In genomic region chr12:112577473-112578334, GRCh38 we compare ENCODE assay signal across 1 cellular context.
TF ChIP-seq lines count a peak whose summit lies in the region.

No MANE protein-coding gene starts in this region.

TF ChIP-seq in K562, 482 proteins besides CTCF, POLR2A, EP300 and RAD21 (continued from another document and continues in another):
- peak; percentile 89 for TF ChIP-seq E2F3 (CRISPR knock-in tag; IDR thresholded peaks at IDR 0.05)
- no peak for TF ChIP-seq ZNF280B (CRISPR knock-in tag; IDR thresholded peaks at IDR 0.05)
- TF ChIP-seq ZBTB2 (IDR thresholded peaks at IDR 0.05) = no peak
- no peak for TF ChIP-seq POLR2AphosphoS2 (IDR thresholded peaks at IDR 0.05; ENCODE audit: low read length)
- no peak for TF ChIP-seq HBP1 (CRISPR knock-in tag; IDR thresholded peaks at IDR 0.05)
- TF ChIP-seq ZNF512 (tag; IDR thresholded peaks at IDR 0.05) = no peak
- no peak for TF ChIP-seq PML (IDR thresholded peaks at IDR 0.05; ENCODE audit: low read length)
- TF ChIP-seq MLX (CRISPR knock-in tag; conservative IDR thresholded peaks at IDR 0.05) = no peak
- TF ChIP-seq ZNF696 (CRISPR knock-in tag; conservative IDR thresholded peaks at IDR 0.05) = no peak
- TF ChIP-seq UBTF (IDR thresholded peaks at IDR 0.05; ENCODE audit: borderline replicate concordance in 1 of 2, low read depth in 2 of 2, low read length in 2 of 2) = no peak
- no peak for TF ChIP-seq ZKSCAN8 (CRISPR knock-in tag; IDR thresholded peaks at IDR 0.05)
- no peak for TF ChIP-seq ZC3H4 (CRISPR knock-in tag; IDR thresholded peaks at IDR 0.05; ENCODE audit: borderline replicate concordance)
- TF ChIP-seq BACH1 (tag; IDR thresholded peaks at IDR 0.05) = peak; percentile 67; the same call in 1 of the 2 replicates
- TF ChIP-seq ZNF41 (CRISPR knock-in tag; conservative IDR thresholded peaks at IDR 0.05) = 0 out of 2 replicates have a peak, but pooled peaks have one; percentile 35
- no peak for TF ChIP-seq FOXK2 (conservative IDR thresholded peaks at IDR 0.05 in 1 of 2, IDR thresholded peaks at IDR 0.05 in 1 of 2; ENCODE audit: low read depth in 2 of 2)
- no peak for TF ChIP-seq GMEB1 (CRISPR knock-in tag; IDR thresholded peaks at IDR 0.05)
- no peak for TF ChIP-seq NFIC (IDR thresholded peaks at IDR 0.05)
- TF ChIP-seq EZH2 (IDR thresholded peaks at IDR 0.05; ENCODE audit: borderline replicate concordance, low read depth, low read length) = no peak
- TF ChIP-seq MED1 (CRISPR knock-in tag; IDR thresholded peaks at IDR 0.05; ENCODE audit: borderline replicate concordance) = no peak
- TF ChIP-seq HLTF (IDR thresholded peaks at IDR 0.05) = no peak
- TF ChIP-seq NR2F6 (CRISPR knock-in tag; IDR thresholded peaks at IDR 0.05) = no peak
- TF ChIP-seq XRCC4 (IDR thresholded peaks at IDR 0.05; ENCODE audit: extremely low read depth, insufficient read depth, insufficient read length) = no peak
- TF ChIP-seq HDAC3 (IDR thresholded peaks at IDR 0.05; ENCODE audit: borderline replicate concordance, partially characterized antibody) = no peak
- peak; percentile 96 for TF ChIP-seq HDAC8 (tag; IDR thresholded peaks at IDR 0.05)
- TF ChIP-seq TAL1 (IDR thresholded peaks at IDR 0.05) = no peak
- no peak for TF ChIP-seq FOXA3 (CRISPR knock-in tag; conservative IDR thresholded peaks at IDR 0.05 in 1 of 2, IDR thresholded peaks at IDR 0.05 in 1 of 2)
- TF ChIP-seq CREB5 (CRISPR knock-in tag; IDR thresholded peaks at IDR 0.05) = no peak
- no peak for TF ChIP-seq GATAD2B (IDR thresholded peaks at IDR 0.05; ENCODE audit: borderline replicate concordance)
- TF ChIP-seq ZBTB33 (CRISPR knock-in tag; IDR thresholded peaks at IDR 0.05) = no peak
- no peak for TF ChIP-seq SNAPC5 (CRISPR knock-in tag; IDR thresholded peaks at IDR 0.05)
- TF ChIP-seq BDP1 (IDR thresholded peaks at IDR 0.05; ENCODE audit: insufficient read depth, insufficient read length) = no peak
- no peak for TF ChIP-seq GTF2F1 (IDR thresholded peaks at IDR 0.05; ENCODE audit: low read depth, low read length)
- no peak for TF ChIP-seq NFATC3 (IDR thresholded peaks at IDR 0.05)
- TF ChIP-seq ZNF583 (CRISPR knock-in tag; IDR thresholded peaks at IDR 0.05) = no peak
- no peak for TF ChIP-seq PHB2 (IDR thresholded peaks at IDR 0.05; ENCODE audit: low read depth)
- no peak for TF ChIP-seq C11orf30 (IDR thresholded peaks at IDR 0.05; ENCODE audit: low read depth)
- 0 out of 2 replicates have a peak, but pooled peaks have one; percentile 77 for TF ChIP-seq FOXO4 (CRISPR knock-in tag; IDR thresholded peaks at IDR 0.05)
- no peak for TF ChIP-seq MTF1 (CRISPR knock-in tag; IDR thresholded peaks at IDR 0.05; ENCODE audit: borderline replicate concordance)
- TF ChIP-seq ZNF507 (tag; conservative IDR thresholded peaks at IDR 0.05) = no peak
- no peak for TF ChIP-seq SMARCC2 (IDR thresholded peaks at IDR 0.05; ENCODE audit: low read depth)
- TF ChIP-seq CUX1 (CRISPR knock-in tag; IDR thresholded peaks at IDR 0.05) = no peak
